9 cellular contexts compared by ENCODE assay signal in the genomic region with DNA sequence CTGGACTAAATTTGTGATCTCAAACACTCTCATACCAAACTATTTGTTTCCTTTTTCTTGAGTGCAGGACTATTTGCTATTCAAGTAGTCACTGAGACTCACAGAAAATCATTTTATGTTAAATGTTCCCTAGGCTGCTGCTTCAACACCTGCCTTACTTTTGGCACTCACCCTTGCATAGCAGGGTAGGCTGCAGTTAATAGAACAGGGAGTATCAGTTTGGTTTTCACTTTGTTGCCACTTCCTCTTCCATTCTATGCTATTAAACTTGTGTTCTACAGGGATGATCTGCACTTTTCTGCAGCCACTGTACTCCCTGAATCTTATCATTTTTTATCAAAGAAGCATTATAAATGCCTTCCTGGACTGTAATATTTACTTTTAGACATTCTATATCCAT.
DNase-seq lines count a peak whose midpoint lies in the region; ATAC-seq lines count a peak whose summit lies in the region.
"Had no signal": no experiment of that assay in that cellular context is flagged by ENCODE, and none has a peak within 500 bp of the region (broad histone marks: within the 10 kb centered on the region; RNA-seq: fewer than 3 reads in every experiment).

No MANE protein-coding gene starts in this region.

- DNase-seq in germinal center (ENCODE audit: low spot score) (peak; percentile 8), COR-L47 (lab: John Stamatoyannopoulos, UW) (no peak), NCI-H82 (lab: John Stamatoyannopoulos, UW) (no peak)
- no peak for DNase-seq in stimulated activated CD4-positive, alpha-beta T cell treated with anti-CD3 and anti-CD28 coated beads, Interleukin-4, amount 100 ng/mL, for 4 hours
- DNase-seq: NCI-H526 treated with DMSO at 0.1 percent for 48 hours, sigmoid colon had no signal

- peak; percentile 94 for ATAC-seq in GM19035 (IDR thresholded peaks at IDR 0.05; ENCODE audit: unreplicated experiment)
- ATAC-seq in GM21717 (IDR thresholded peaks at IDR 0.05; ENCODE audit: unreplicated experiment): peak; percentile 100
- ATAC-seq in HG03135 (IDR thresholded peaks at IDR 0.05; ENCODE audit: unreplicated experiment): peak; percentile 100
